In the genomic region with DNA sequence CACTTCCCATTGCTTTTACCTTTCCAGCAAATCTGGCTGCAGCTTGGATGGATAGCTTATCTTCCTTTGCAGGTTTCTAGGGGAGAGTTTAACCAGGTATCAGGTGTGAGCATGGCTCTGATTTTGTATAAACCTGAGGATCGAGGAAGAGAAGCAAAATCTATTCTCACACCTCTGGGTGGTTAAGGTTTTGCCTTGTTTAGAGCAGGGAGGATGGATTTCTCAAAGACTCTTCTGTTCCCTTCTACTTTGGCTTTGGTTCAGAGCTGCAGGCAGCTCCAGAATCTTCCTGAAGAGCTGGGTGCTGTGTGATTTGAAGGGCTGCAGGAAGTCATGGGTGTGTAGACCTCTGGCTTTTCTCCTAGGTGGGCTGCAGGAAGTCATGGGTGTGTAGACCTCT, we compare ENCODE assay signal across 8 cellular contexts. TPM values are rescaled to one million over a fixed set of nuclear protein-coding genes. Genes with fewer than 3 reads are reported as not detected.
DNase-seq lines count a peak whose midpoint lies in the region; ATAC-seq and TF ChIP-seq lines count a peak whose summit lies in the region.
"Had no signal": no experiment of that assay in that cellular context is flagged by ENCODE, and none has a peak within 500 bp of the region (broad histone marks: within the 10 kb centered on the region; RNA-seq: fewer than 3 reads in every experiment).

No MANE protein-coding gene starts in this region.

- TF ChIP-seq CTCF in HFFc6 (IDR thresholded peaks at IDR 0.05) (no peak), left lung (IDR thresholded peaks at IDR 0.05) (no peak)

- H3K4me3 Mint-ChIP-seq in HFFc6 = peak overlapping the region; percentile 87
- H3K4me3 Mint-ChIP-seq in activated naive CD8-positive, alpha-beta T cell treated with anti-CD3 and anti-CD28 coated beads, Interleukin-2, amount 10 ng/mL, durations not matched to agents 7 days and 5 days = peak overlapping the region; percentile 9
- H3K4me3 Mint-ChIP-seq in stimulated activated naive B cell treated with anti-CD40 and anti-IgM and Interleukin-4, amounts not matched to agents 10 μg/mL and 1 μg/mL and 100 μg/mL, for 72 hours = no peak overlapping the region

- H3K27me3 Mint-ChIP-seq in HFFc6 (ENCODE audit: insufficient read depth) = peaks cover 4% of the 10 kb centered on the region
- peaks cover 22% of the 10 kb centered on the region for H3K27me3 Mint-ChIP-seq in activated naive CD8-positive, alpha-beta T cell treated with anti-CD3 and anti-CD28 coated beads, Interleukin-2, amount 10 ng/mL, durations not matched to agents 7 days and 5 days
- no peaks in the 10 kb centered on the region for H3K27me3 Mint-ChIP-seq in stimulated activated naive B cell treated with anti-CD40 and anti-IgM and Interleukin-4, amounts not matched to agents 10 μg/mL and 1 μg/mL and 100 μg/mL, for 72 hours

- peak overlapping the region; percentile 73 to 75 for H3K9ac ChIP-seq in stomach smooth muscle (ENCODE audit: low read length in 2 of 2)

- H3K4me1 ChIP-seq in left lung = peaks cover 30 to 71% of the 10 kb centered on the region in 2 donors
- peaks cover 54% of the 10 kb centered on the region for H3K4me1 ChIP-seq in stomach smooth muscle (ENCODE audit: control insufficient read depth, insufficient read depth, low read length)

- H3K4me1 Mint-ChIP-seq in HFFc6 (ENCODE audit: low read depth) = peaks cover 68% of the 10 kb centered on the region
- peaks cover 16% of the 10 kb centered on the region for H3K4me1 Mint-ChIP-seq in activated naive CD8-positive, alpha-beta T cell treated with anti-CD3 and anti-CD28 coated beads, Interleukin-2, amount 10 ng/mL, durations not matched to agents 7 days and 5 days
- peaks cover 22 to 34% of the 10 kb centered on the region in 2 donors for H3K4me1 Mint-ChIP-seq in stimulated activated naive B cell treated with anti-CD40 and anti-IgM and Interleukin-4, amounts not matched to agents 10 μg/mL and 1 μg/mL and 100 μg/mL, for 72 hours

- DNase-seq in HFFc6 (no peak), left lung (no peak)
- no peak for DNase-seq in activated naive CD8-positive, alpha-beta T cell treated with anti-CD3 and anti-CD28 coated beads, Interleukin-2, amount 10 ng/mL, durations not matched to agents 7 days and 5 days
- DNase-seq in stimulated activated naive B cell treated with anti-CD40 and anti-IgM and Interleukin-4, amounts not matched to agents 10 μg/mL and 1 μg/mL and 100 μg/mL, for 72 hours = no peak
- DNase-seq: KBM-7 had no signal

- H3K27ac ChIP-seq in left lung = peak overlapping the region; percentile 61 to 83
- peak overlapping the region; percentile 74 for H3K27ac ChIP-seq in stomach smooth muscle (ENCODE audit: low read length)

- no peak for ATAC-seq in activated naive CD8-positive, alpha-beta T cell treated with anti-CD3 and anti-CD28 coated beads, Interleukin-2, amount 10 ng/mL, durations not matched to agents 7 days and 5 days (ENCODE audit: low read depth)
- ATAC-seq in left lung = no peak
- no peak for ATAC-seq in stimulated activated naive B cell treated with anti-CD40 and anti-IgM and Interleukin-4, amounts not matched to agents 10 μg/mL and 1 μg/mL and 100 μg/mL, for 72 hours (replicated peaks)
- ATAC-seq in GM21367 (IDR thresholded peaks at IDR 0.05; ENCODE audit: unreplicated experiment) = no peak
- no peak for ATAC-seq in HG02763 (IDR thresholded peaks at IDR 0.05; ENCODE audit: unreplicated experiment)

- POLR2A ChIA-PET in activated naive CD8-positive, alpha-beta T cell treated with anti-CD3 and anti-CD28 coated beads, Interleukin-2, amount 10 ng/mL, durations not matched to agents 7 days and 5 days (lab: Charles Lee) = interaction anchor here (4.5 kb wide), 1 partner anchor 10 kb away, joined by 16 read pairs; no protein-coding TSS in a partner anchor

- intact Hi-C loops in left lung (cut with DNase I) = no loop called here

- peak overlapping the region; percentile 55; the same call in 1 of the 2 replicates for H3K27ac Mint-ChIP-seq in HFFc6
- H3K27ac Mint-ChIP-seq in activated naive CD8-positive, alpha-beta T cell treated with anti-CD3 and anti-CD28 coated beads, Interleukin-2, amount 10 ng/mL, durations not matched to agents 7 days and 5 days = no peak overlapping the region
- H3K27ac Mint-ChIP-seq in stimulated activated naive B cell treated with anti-CD40 and anti-IgM and Interleukin-4, amounts not matched to agents 10 μg/mL and 1 μg/mL and 100 μg/mL, for 72 hours = no peak overlapping the region

- H3K9me3 Mint-ChIP-seq in HFFc6 = no peaks in the 10 kb centered on the region
- no peaks in the 10 kb centered on the region for H3K9me3 Mint-ChIP-seq in activated naive CD8-positive, alpha-beta T cell treated with anti-CD3 and anti-CD28 coated beads, Interleukin-2, amount 10 ng/mL, durations not matched to agents 7 days and 5 days
- H3K9me3 Mint-ChIP-seq in stimulated activated naive B cell treated with anti-CD40 and anti-IgM and Interleukin-4, amounts not matched to agents 10 μg/mL and 1 μg/mL and 100 μg/mL, for 72 hours = no peaks in the 10 kb centered on the region

- no peaks in the 10 kb centered on the region for H3K27me3 ChIP-seq in left lung
- no peaks in the 10 kb centered on the region for H3K27me3 ChIP-seq in stomach smooth muscle (ENCODE audit: control insufficient read depth in 1 of 2, insufficient read depth in 2 of 2, low read length in 2 of 2)

- H3K36me3 Mint-ChIP-seq in HFFc6 (ENCODE audit: low read depth) = peaks cover 24% of the 10 kb centered on the region
- no peaks in the 10 kb centered on the region for H3K36me3 Mint-ChIP-seq in activated naive CD8-positive, alpha-beta T cell treated with anti-CD3 and anti-CD28 coated beads, Interleukin-2, amount 10 ng/mL, durations not matched to agents 7 days and 5 days
- H3K36me3 Mint-ChIP-seq in stimulated activated naive B cell treated with anti-CD40 and anti-IgM and Interleukin-4, amounts not matched to agents 10 μg/mL and 1 μg/mL and 100 μg/mL, for 72 hours = peaks cover 7% of the 10 kb centered on the region in 2 donors

- H3K4me3 ChIP-seq in left lung = peak overlapping the region; percentile 60 to 67
- H3K4me3 ChIP-seq in stomach smooth muscle (ENCODE audit: low read length in 2 of 2) = peak overlapping the region; percentile 77 to 78

- H3K9me3 ChIP-seq in left lung (peaks cover 0 to 2% of the 10 kb centered on the region in 2 donors), stomach smooth muscle (ENCODE audit: control insufficient read depth in 2 of 2, low read length in 2 of 2) (no peaks in the 10 kb centered on the region)

- H3K36me3 ChIP-seq in left lung (peaks cover 0 to 33% of the 10 kb centered on the region in 2 donors), stomach smooth muscle (ENCODE audit: control insufficient read depth in 2 of 2, insufficient read depth in 2 of 2, low read length in 2 of 2) (peaks cover 9 to 14% of the 10 kb centered on the region in 2 donors)

RNA-seq across cellular contexts. Expression of a gene that starts 1.7 kb away (rescaled TPM):
- total RNA-seq in HFFc6 (2021; fragmentation: NEBNext Ultra II Directional; extraction: Animal tissue kit (Norgen Biotek cat#: 25700)) = 10 to 100 TPM; 48.0 to 67.8 (median 61.8) TPM
- total RNA-seq in activated naive CD8-positive, alpha-beta T cell treated with anti-CD3 and anti-CD28 coated beads, Interleukin-2, amount 10 ng/mL, durations not matched to agents 7 days and 5 days = 1 to 10 TPM; 1.6 to 3.0 TPM
- 10 to 100 TPM; 56.8 to 57.6 TPM for total RNA-seq in left lung

Comparison
In these comparisons a context has a peak if more than half of its experiments do, and no peak if none do; other contexts are left out.
1. H3K4me3 Mint-ChIP-seq: peak in HFFc6 (single experiment) and activated naive CD8-positive, alpha-beta T cell treated with anti-CD3 and anti-CD28 coated beads, Interleukin-2, amount 10 ng/mL, durations not matched to agents 7 days and 5 days (single experiment); none in stimulated activated naive B cell treated with anti-CD40 and anti-IgM and Interleukin-4, amounts not matched to agents 10 μg/mL and 1 μg/mL and 100 μg/mL, for 72 hours (0 of 2).
2. RNA of a gene that starts 1.7 kb away (total RNA-seq): 48.0 to 67.8 TPM in HFFc6 and 56.8 to 57.6 TPM in left lung; 1.6 to 3.0 TPM in activated naive CD8-positive, alpha-beta T cell treated with anti-CD3 and anti-CD28 coated beads, Interleukin-2, amount 10 ng/mL, durations not matched to agents 7 days and 5 days; every median in the first group is over 10 times any median in the second.